8 cellular contexts compared by ENCODE assay signal in genomic region chr16:23435500-23435899, GRCh38. TPM values are rescaled to one million over a fixed set of nuclear protein-coding genes. Genes with fewer than 3 reads are reported as not detected.
DNase-seq lines count a peak whose midpoint lies in the region; ATAC-seq and TF ChIP-seq lines count a peak whose summit lies in the region.

No MANE protein-coding gene starts in this region.

- H3K9ac ChIP-seq in fibroblast of lung (ENCODE audit: insufficient read depth, low read length), result no peak overlapping the region
- H3K9ac ChIP-seq in neuronal stem cell (ENCODE audit: low read depth, low read length, poor library complexity), result no peak overlapping the region

- H3K4me1 ChIP-seq in Panc1 (ENCODE audit: control insufficient read depth, insufficient read depth, low read length) (peaks cover 3% of the 10 kb centered on the region), fibroblast of lung (ENCODE audit: control insufficient read depth, extremely low read depth, insufficient read depth, low read length) (no peaks in the 10 kb centered on the region), neuronal stem cell (ENCODE audit: control insufficient read depth in 2 of 2, insufficient read depth in 1 of 2, low read depth in 1 of 2, low read length in 2 of 2) (no peaks in the 10 kb centered on the region), thoracic aorta (ENCODE audit: control insufficient read depth in 1 of 2, low read depth in 2 of 2) (no peaks in the 10 kb centered on the region)

- in situ Hi-C loops in Panc1 (cut with HindIII; ENCODE audit: low pct_unique_long_range_greater_than_20kb, low sequenced_read_pairs), result no loop called here

- no peak overlapping the region for H3K14ac ChIP-seq in neuronal stem cell (ENCODE audit: low read length)

- H3K27ac ChIP-seq in Panc1 (ENCODE audit: low read length) (no peak overlapping the region), fibroblast of lung (ENCODE audit: insufficient read depth, low read length) (no peak overlapping the region), neuronal stem cell (replicated peaks; ENCODE audit: low read length) (no peak overlapping the region), thoracic aorta (no peak overlapping the region)

- no peak for TF ChIP-seq EP300 in Ishikawa (IDR thresholded peaks at IDR 0.05; ENCODE audit: borderline replicate concordance)

- no peaks in the 10 kb centered on the region for H3K9me3 ChIP-seq in Panc1 (ENCODE audit: control insufficient read depth, insufficient read depth, low read depth, low read length)
- no peaks in the 10 kb centered on the region for H3K9me3 ChIP-seq in fibroblast of lung (ENCODE audit: control insufficient read depth, insufficient read depth, low read depth, low read length)
- no peaks in the 10 kb centered on the region for H3K9me3 ChIP-seq in neuronal stem cell (replicated peaks in 1 of 2; ENCODE audit: control insufficient read depth in 2 of 2, insufficient read depth in 1 of 2, low read depth in 1 of 2, low read length in 2 of 2)
- no peaks in the 10 kb centered on the region for H3K9me3 ChIP-seq in thoracic aorta

- intact Hi-C loops in Panc1 (cut with micrococcal nuclease; ENCODE audit: unreplicated experiment), result loop anchor here (1.0 to 10.0 kb wide), 2 partner anchors 141 to 253 kb away; partner anchors contain the start of gene SCNN1G

- no peaks in the 10 kb centered on the region for H3K27me3 ChIP-seq in Panc1 (ENCODE audit: control insufficient read depth, insufficient read depth, low read length)
- H3K27me3 ChIP-seq in fibroblast of lung (ENCODE audit: control insufficient read depth, insufficient read depth, low read length), result no peaks in the 10 kb centered on the region
- no peaks in the 10 kb centered on the region for H3K27me3 ChIP-seq in neuronal stem cell (ENCODE audit: control insufficient read depth in 3 of 3, insufficient read depth in 3 of 3, low read depth in 1 of 3, low read length in 3 of 3)
- no peaks in the 10 kb centered on the region for H3K27me3 ChIP-seq in thoracic aorta (replicated peaks; ENCODE audit: insufficient read depth)

- TF ChIP-seq CTCF in Panc1 (IDR thresholded peaks at IDR 0.05), result peak; percentile 97
- TF ChIP-seq CTCF in fibroblast of lung (conservative IDR thresholded peaks at IDR 0.05 in 1 of 2, IDR thresholded peaks at IDR 0.05 in 1 of 2; ENCODE audit: low read depth in 1 of 2, low read length in 2 of 2), result peak; percentile 77 to 91
- peak; percentile 69 for TF ChIP-seq CTCF in thoracic aorta (IDR thresholded peaks at IDR 0.05)

- H2BK5ac ChIP-seq in neuronal stem cell (ENCODE audit: low read length), result no peak overlapping the region

- no peaks in the 10 kb centered on the region for H4K20me1 ChIP-seq in fibroblast of lung (ENCODE audit: control insufficient read depth, extremely low read depth, insufficient read depth, low read length)

- no peak overlapping the region for H3K4ac ChIP-seq in neuronal stem cell (ENCODE audit: low read length)

- CTCF ChIA-PET in Panc1 (lab: Charles Lee), result interaction anchor here (0.6 to 2.3 kb wide), 8 partner anchors 11 to 772 kb away, joined by 3 to 19 read pairs (median 4); partner anchors contain the start of gene SCNN1G

- no peak overlapping the region for H3K4me2 ChIP-seq in fibroblast of lung (ENCODE audit: extremely low read depth, insufficient read depth, low read length)
- H3K4me2 ChIP-seq in neuronal stem cell (ENCODE audit: insufficient read depth, low read length, poor library complexity, severe bottlenecking), result no peak overlapping the region

- no peak overlapping the region for H2AFZ ChIP-seq in fibroblast of lung (ENCODE audit: low read length)
- H2AFZ ChIP-seq in neuronal stem cell (ENCODE audit: low read length), result no peak overlapping the region

- ATAC-seq in Panc1 (peak; percentile 94), thoracic aorta (ENCODE audit: insufficient number of reproducible peaks, low FRiP score, low read depth) (no peak), GM18870 (IDR thresholded peaks at IDR 0.05; ENCODE audit: unreplicated experiment) (no peak)

- peak; percentile 53 for TF ChIP-seq RAD21 in Ishikawa (IDR thresholded peaks at IDR 0.05; ENCODE audit: low read depth)

- no peak overlapping the region for H4K91ac ChIP-seq in neuronal stem cell (ENCODE audit: low read depth, low read length, poor library complexity)

- H3K79me2 ChIP-seq in fibroblast of lung (ENCODE audit: control insufficient read depth, insufficient read depth, low read length), result no peaks in the 10 kb centered on the region

- POLR2A ChIA-PET in Panc1 (lab: Charles Lee), result no interaction called here

- H4K8ac ChIP-seq in neuronal stem cell (ENCODE audit: low read depth, low read length), result no peak overlapping the region

- no CpG with 5 or more reads among the region's 6 CpGs for WGBS in neuronal stem cell (ENCODE audit: extremely low coverage in 2 of 2, insufficient read length in 2 of 2, insufficient replicate concordance in 1 of 2), 2 donors

- H2BK15ac ChIP-seq in neuronal stem cell (ENCODE audit: low read length), result no peak overlapping the region

- H2AK5ac ChIP-seq in neuronal stem cell (ENCODE audit: low read depth, low read length), result no peak overlapping the region

- H3K79me1 ChIP-seq in neuronal stem cell (ENCODE audit: low read depth, low read length), result no peaks in the 10 kb centered on the region

- peak; percentile 84 for DNase-seq in DMS 273 (lab: John Stamatoyannopoulos, UW; ENCODE audit: unreplicated experiment)
- DNase-seq in Panc1 (ENCODE audit: low read depth, low spot score), result no peak
- peak; percentile 60 for DNase-seq in activated T-cell treated with anti-CD3 and anti-CD28 coated beads, Interleukin-2, amount 50 U/mL, for 1 hour
- DNase-seq in fibroblast of lung (ENCODE audit: low read depth in 2 of 2), result peak; percentile 36 to 61
- DNase-seq in neuronal stem cell (ENCODE audit: low spot score), result peak; percentile 61
- DNase-seq in thoracic aorta (ENCODE audit: low spot score), result no peak

- no peak overlapping the region for H3K23ac ChIP-seq in neuronal stem cell (ENCODE audit: low read depth, low read length, poor library complexity)

- no peak overlapping the region for H2BK120ac ChIP-seq in neuronal stem cell (ENCODE audit: low read depth, low read length)

- H3K4me3 ChIP-seq in Panc1 (ENCODE audit: low read depth in 2 of 2, low read length in 2 of 2) (no peak overlapping the region), fibroblast of lung (replicated peaks in 1 of 4; ENCODE audit: control extremely low read depth in 1 of 4, insufficient read depth in 1 of 4, low read depth in 3 of 4, low read length in 4 of 4) (no peak overlapping the region), neuronal stem cell (ENCODE audit: low read length in 2 of 2) (no peak overlapping the region), thoracic aorta (no peak overlapping the region)

- no peak overlapping the region for H3K18ac ChIP-seq in neuronal stem cell (ENCODE audit: low read length)

- BruUV-seq in Panc1 (replicated peaks; lab: Mats Ljungman, UMichigan), result no TSS peak

- no peak overlapping the region for H2BK12ac ChIP-seq in neuronal stem cell (ENCODE audit: low read length)

- no peaks in the 10 kb centered on the region for H3K36me3 ChIP-seq in Panc1 (ENCODE audit: control insufficient read depth, insufficient read depth, low read length)
- peaks cover 5% of the 10 kb centered on the region for H3K36me3 ChIP-seq in fibroblast of lung (ENCODE audit: control insufficient read depth, insufficient read depth, low read length)
- peaks cover 14 to 74% of the 10 kb centered on the region in 2 donors for H3K36me3 ChIP-seq in neuronal stem cell (replicated peaks in 1 of 2; ENCODE audit: control insufficient read depth in 2 of 2, insufficient read depth in 2 of 2, low read length in 2 of 2)
- peaks cover 23% of the 10 kb centered on the region for H3K36me3 ChIP-seq in thoracic aorta

TF ChIP-seq in Ishikawa, 13 proteins besides CTCF, POLR2A, EP300 and RAD21 (continues in another document):
- TF ChIP-seq TAF1 (IDR thresholded peaks at IDR 0.05; ENCODE audit: low read depth) (no peak), EGR1 (IDR thresholded peaks at IDR 0.05) (no peak), YY1 (IDR thresholded peaks at IDR 0.05; ENCODE audit: low read depth) (no peak), ZBTB7A (IDR thresholded peaks at IDR 0.05; ENCODE audit: low read depth) (no peak), REST (IDR thresholded peaks at IDR 0.05; ENCODE audit: low read depth) (no peak), CREB1 (IDR thresholded peaks at IDR 0.05; ENCODE audit: low read depth) (no peak), TEAD4 (IDR thresholded peaks at IDR 0.05) (no peak), MAX (IDR thresholded peaks at IDR 0.05) (no peak)

RNA-seq across cellular contexts. Expression of gene COG7, which starts 17.5 kb away (rescaled TPM):
- total RNA-seq in Panc1 (2021; ENCODE audit: unreplicated experiment) (25.3 TPM), fibroblast of lung (10.8 and 17.5 TPM in 2 replicates), thoracic aorta (10 to 100 TPM; 27.8 to 37.6 TPM)
- polyA plus RNA-seq in Panc1 (2012; ENCODE audit: insufficient read length), result 29.8 TPM
- 20.6 and 20.9 TPM in 2 replicates for polyA plus RNA-seq in fibroblast of lung
- polyA plus RNA-seq in fibroblast of lung (2012), result 13.1 and 14.8 TPM in 2 replicates
- 21.5 and 41.7 TPM in 2 replicates for polyA minus RNA-seq in fibroblast of lung (ENCODE audit: low replicate concordance)
- 15.5 TPM for polyA plus RNA-seq in neuronal stem cell (2013, experiment 1 of 2)
- 15.7 TPM for polyA plus RNA-seq in neuronal stem cell (2013, experiment 2 of 2)

Comparison
In these comparisons a context has a peak if more than half of its experiments do, and no peak if none do; other contexts are left out.
1. DNase-seq: peak in DMS 273 (single experiment), activated T-cell treated with anti-CD3 and anti-CD28 coated beads, Interleukin-2, amount 50 U/mL, for 1 hour (single experiment), fibroblast of lung (2 of 2) and neuronal stem cell (single experiment); none in Panc1 (single experiment) and thoracic aorta (single experiment).
2. Peak in every context shown above with its lines, with median percentiles within 50 percentile points of each other: CTCF ChIP-seq.